Comparison of ENCODE assay signal across 18 cellular contexts in genomic region chr16:31527617-31528287, GRCh38. TPM values are rescaled to one million over a fixed set of nuclear protein-coding genes. Genes with fewer than 3 reads are reported as not detected.
DNase-seq lines count a peak whose midpoint lies in the region; FAIRE-seq and TF ChIP-seq lines count a peak whose summit lies in the region.
"Had no signal": no experiment of that assay in that cellular context is flagged by ENCODE, and none has a peak within 500 bp of the region (broad histone marks: within the 10 kb centered on the region; RNA-seq: fewer than 3 reads in every experiment).

Gene AHSP (plus strand): TSS chr16:31527900. CDS start chr16:31528140, 240 bp downstream.

- no peak for DNase-seq in BJ (ENCODE audit: low read depth)
- no peak for DNase-seq in H1 (ENCODE audit: low read depth in 1 of 2, low spot score in 2 of 2)
- DNase-seq in ovary = no peak
- DNase-seq in NK-92 (lab: John Stamatoyannopoulos, UW; ENCODE audit: unreplicated experiment) = no peak
- DNase-seq in activated CD4-positive, CD25-positive, alpha-beta regulatory T cell (lab: John Stamatoyannopoulos, UW) = no peak
- DNase-seq in anterior cingulate cortex (lab: John Stamatoyannopoulos, UW) = no peak
- no peak for DNase-seq in HuH-7 (ENCODE audit: low spot score)
- DNase-seq: brain microvascular endothelial cell, COR-L47, GOT3, islet precursor cell, NCI-H2029 treated with DMSO at 0.1 percent for 48 hours, T-cell had no signal

- no peak for TF ChIP-seq RAD21 in H1 (IDR thresholded peaks at IDR 0.05 in 1 of 2, conservative IDR thresholded peaks at IDR 0.05 in 1 of 2; ENCODE audit: low read depth in 2 of 2, low read length in 2 of 2)

- H3K4me2 ChIP-seq in H1 (ENCODE audit: insufficient read depth in 1 of 2, low read depth in 2 of 2, low read length in 2 of 2) = peak within 1 kb of the TSS; percentile 73 to 75
- H3K4me2 ChIP-seq: KMS-11 had no signal

- H3K18ac ChIP-seq in H1 (ENCODE audit: extremely low read depth, low read length) = peak within 1 kb of the TSS; percentile 55; the same call in 1 of the 2 replicates

- H4K20me1 ChIP-seq in H1 (replicated peaks in 1 of 2; ENCODE audit: control insufficient read depth in 1 of 2, insufficient read depth in 2 of 2, low read length in 2 of 2) = no peaks in the 10 kb centered on the region

- TF ChIP-seq EP300 in H1 (IDR thresholded peaks at IDR 0.05; ENCODE audit: borderline replicate concordance in 1 of 2, low read depth in 2 of 2, low read length in 2 of 2) (no peak), ovary (IDR thresholded peaks at IDR 0.05) (no peak)

- H2BK20ac ChIP-seq in H1 (ENCODE audit: low read length) = peak within 1 kb of the TSS; percentile 5; the same call in 1 of the 2 replicates

- H3K23ac ChIP-seq in H1 (ENCODE audit: insufficient read length) = no peak within 1 kb of the TSS

- H3K9me3 ChIP-seq in HUES6 (ENCODE audit: control insufficient read depth, insufficient read depth, low read depth, low read length) (no peaks in the 10 kb centered on the region), H1 (ENCODE audit: insufficient read depth in 2 of 2, low read depth in 1 of 2, low read length in 1 of 2) (no peaks in the 10 kb centered on the region), ovary (no peaks in the 10 kb centered on the region)

- peak within 1 kb of the TSS; percentile 32; the same call in 1 of the 2 replicates for H2BK5ac ChIP-seq in H1 (ENCODE audit: low read depth, low read length)

- H3K56ac ChIP-seq in H1 (replicated peaks; ENCODE audit: insufficient read length, low read depth, low read length) = no peak within 1 kb of the TSS

- POLR2A ChIA-PET in BJ (lab: Charles Lee) (no interaction called here), H1 (lab: Charles Lee; ENCODE audit: partially characterized antibody) (interaction anchor here (0.9 to 5.1 kb wide), 3 partner anchors 20 to 186 kb away, joined by 3 to 27 read pairs (median 7); partner anchors contain the start of gene RUSF1)

- H2BK120ac ChIP-seq in H1 (replicated peaks; ENCODE audit: low read depth, low read length) = no peak within 1 kb of the TSS

- no peak within 1 kb of the TSS; the same call in 1 of the 2 replicates for H2BK12ac ChIP-seq in H1 (ENCODE audit: low read depth, low read length)

- no peaks in the 10 kb centered on the region for H3K36me3 ChIP-seq in BJ (ENCODE audit: control insufficient read depth, insufficient read depth, low read length)
- H3K36me3 ChIP-seq in HUES6 (ENCODE audit: control insufficient read depth, insufficient read depth, low read length) = no peaks in the 10 kb centered on the region
- H3K36me3 ChIP-seq in H1 (ENCODE audit: control insufficient read depth in 2 of 4, insufficient read depth in 4 of 4, low read length in 3 of 4) = no peaks in the 10 kb centered on the region
- no peaks in the 10 kb centered on the region for H3K36me3 ChIP-seq in ovary
- H3K36me3 ChIP-seq: brain microvascular endothelial cell had no signal

- peak within 1 kb of the TSS; percentile 85 for H2AFZ ChIP-seq in H1 (ENCODE audit: low read length)

- H3K23me2 ChIP-seq in H1 (ENCODE audit: low read depth, low read length) = peaks cover 9% of the 10 kb centered on the region; the same call in 1 of the 2 replicates

- no peak within 1 kb of the TSS for H3K14ac ChIP-seq in H1 (ENCODE audit: insufficient read length)

- no peak within 1 kb of the TSS for H2AK5ac ChIP-seq in H1 (ENCODE audit: low read depth, low read length)

- CTCF ChIA-PET in BJ (lab: Yijun Ruan, JAX) (no interaction called here), H1 (lab: Charles Lee; ENCODE audit: partially characterized antibody) (interaction anchor here (1.0 to 1.4 kb wide), 3 partner anchors 67 to 75 kb away, joined by 3 to 6 read pairs (median 5); no protein-coding TSS in a partner anchor)

- H3K27ac ChIP-seq in HUES6 (ENCODE audit: low read depth, low read length) = no peak within 1 kb of the TSS
- H3K27ac ChIP-seq in H1 (ENCODE audit: low read depth, low read length) = no peak within 1 kb of the TSS
- H3K27ac ChIP-seq in ovary = peak within 1 kb of the TSS in 1 of 2 donors; percentile 7
- H3K27ac ChIP-seq: brain microvascular endothelial cell, KMS-11 had no signal

- intact Hi-C loops in ovary (cut with DNase I) = no loop called here

- 52% methylated on average over 8 of the region's 8 CpGs; no CpG with 5 or more reads in 1 of the 2 experiments for WGBS in H1 (ENCODE audit: extremely low coverage in 1 of 2, insufficient coverage in 1 of 2, insufficient read length in 1 of 2, insufficient replicate concordance in 2 of 2, low coverage in 1 of 2, low lambda C conversion rate in 2 of 2, missing lambda C conversion rate in 1 of 2), 2 experiments
- WGBS in ovary, 3 donors = 66 to 75% (median 74%) methylated on average over 8 of the region's 8 CpGs

- H3K4ac ChIP-seq in H1 (replicated peaks; ENCODE audit: insufficient read length, low read depth, low read length) = no peak within 1 kb of the TSS

- H3K4me3 ChIP-seq in BJ (ENCODE audit: low read depth, low read length) = peak within 1 kb of the TSS; percentile 34
- peak within 1 kb of the TSS; percentile 64 for H3K4me3 ChIP-seq in HUES6 (ENCODE audit: low read depth, low read length)
- H3K4me3 ChIP-seq in H1 (ENCODE audit: extremely low read depth in 1 of 4, insufficient read depth in 2 of 4, low read depth in 3 of 4, low read length in 4 of 4) = peak within 1 kb of the TSS; percentile 44 to 74 (median 60); a peak in 6 of 8 replicates
- H3K4me3 ChIP-seq in ovary = peak within 1 kb of the TSS; percentile 35

- no peaks in the 10 kb centered on the region for H3K79me1 ChIP-seq in H1 (ENCODE audit: low read depth, low read length)

- TF ChIP-seq CTCF in BJ (IDR thresholded peaks at IDR 0.05; ENCODE audit: insufficient read depth, low read depth, low read length) (no peak), H1 (IDR thresholded peaks at IDR 0.05; ENCODE audit: control extremely low read depth in 1 of 3, insufficient read depth in 1 of 3, low read depth in 1 of 3, low read length in 3 of 3) (no peak), ovary (IDR thresholded peaks at IDR 0.05) (no peak)

- H4K91ac ChIP-seq in H1 (replicated peaks; ENCODE audit: insufficient read length, low read length) = no peak within 1 kb of the TSS

- no peaks in the 10 kb centered on the region for H3K79me2 ChIP-seq in H1 (ENCODE audit: control insufficient read depth in 1 of 2, insufficient read depth in 2 of 2, low read length in 2 of 2)

- H3K4me1 ChIP-seq in HUES6 (ENCODE audit: control insufficient read depth, insufficient read depth, low read length) (peaks cover 25% of the 10 kb centered on the region), H1 (replicated peaks in 1 of 4; ENCODE audit: control insufficient read depth in 3 of 4, insufficient read depth in 4 of 4, low read length in 3 of 4) (peaks cover 6 to 14% (median 8%) of the 10 kb centered on the region in 4 experiments), ovary (ENCODE audit: insufficient read depth) (peaks cover 3% of the 10 kb centered on the region)

- H2BK15ac ChIP-seq in H1 (ENCODE audit: low read length) = no peak within 1 kb of the TSS; the same call in 1 of the 2 replicates

- H4K5ac ChIP-seq in H1 (ENCODE audit: insufficient read length, low read depth, low read length) = no peak within 1 kb of the TSS

- FAIRE-seq in H1 (lab: Jason Lieb, UNC) = no peak

- H3K9ac ChIP-seq in HUES6 (ENCODE audit: low read length) = peak within 1 kb of the TSS; percentile 8
- H3K9ac ChIP-seq in H1 (replicated peaks in 1 of 4; ENCODE audit: extremely low read depth in 1 of 4, low read depth in 3 of 4, low read length in 3 of 4) = peak within 1 kb of the TSS in 1 of 4 experiments; percentile 34; a peak in 1 of 7 replicates
- H3K9ac ChIP-seq: KMS-11 had no signal

- H3K27me3 ChIP-seq in BJ (ENCODE audit: control insufficient read depth, insufficient read depth, low read length) (peaks cover 18% of the 10 kb centered on the region), HUES6 (ENCODE audit: control insufficient read depth, insufficient read depth, low read length) (peaks cover 51% of the 10 kb centered on the region), H1 (replicated peaks in 1 of 4; ENCODE audit: control insufficient read depth in 3 of 4, extremely low read depth in 1 of 4, insufficient read depth in 3 of 4, low read length in 3 of 4) (peaks cover 5 to 31% (median 25%) of the 10 kb centered on the region in 4 experiments), ovary (no peaks in the 10 kb centered on the region)

- H4K8ac ChIP-seq in H1 (ENCODE audit: extremely low read depth, insufficient read depth, low read length) = no peak within 1 kb of the TSS

- TF ChIP-seq POLR2A in H1 (IDR thresholded peaks at IDR 0.05; ENCODE audit: control extremely low read depth in 1 of 2, low read depth in 2 of 2, low read length in 2 of 2) = no peak
- no peak for TF ChIP-seq POLR2A in ovary (IDR thresholded peaks at IDR 0.05)

TF ChIP-seq in H1, 55 proteins besides CTCF, POLR2A, EP300 and RAD21:
- TF ChIP-seq MAFK (IDR thresholded peaks at IDR 0.05; ENCODE audit: low read depth, low read length) = peak; percentile 86
- no peak for TF ChIP-seq RBBP5 (IDR thresholded peaks at IDR 0.05; ENCODE audit: borderline replicate concordance, low read depth, low read length)

RNA-seq across cellular contexts. Expression of gene AHSP, which starts in this region (rescaled TPM):
- polyA plus RNA-seq in BJ (2011; rRNA removed) = not detected in 2 replicates
- not detected in 2 replicates for polyA minus RNA-seq in BJ (2011; rRNA and poly(A)+ RNA removed)
- total RNA-seq in H1 (2021; fragmentation: NEBNext Ultra II Directional; extraction: Animal tissue kit (Norgen Biotek cat#: 25700)) = 0.91 and 1.4 TPM in 2 replicates
- polyA plus RNA-seq in H1 (2011; rRNA removed) = 4.8 and 15.3 TPM in 2 replicates
- polyA plus RNA-seq in H1 (2011; cell fraction: cytosol; rRNA removed) = 4.2 TPM
- 13.1 TPM for polyA plus RNA-seq in H1 (2011; cell fraction: nucleus; rRNA removed)
- 5.3 to 7.0 TPM (median 6.1 TPM) in 4 replicates for polyA plus RNA-seq in H1 (2012, experiment 1 of 2)
- 4.5 TPM for polyA plus RNA-seq in H1 (2012, experiment 2 of 2)
- polyA plus RNA-seq in H1 (2013, experiment 1 of 2) = 11.1 TPM
- polyA plus RNA-seq in H1 (2013, experiment 2 of 2) = 8.3 TPM
- polyA minus RNA-seq in H1 (2011; rRNA and poly(A)+ RNA removed) = 0.88 and 2.4 TPM in 2 replicates
- polyA minus RNA-seq in H1 (2011; cell fraction: cytosol; rRNA and poly(A)+ RNA removed) = not detected
- polyA minus RNA-seq in H1 (2011; cell fraction: nucleus; rRNA and poly(A)+ RNA removed) = not detected
- total RNA-seq in ovary = not detected
- polyA plus RNA-seq in ovary = not detected
- total RNA-seq: activated CD8-positive, alpha-beta memory T cell treated with anti-CD3 and anti-CD28 coated beads for 36 hours; epithelial cell of proximal tubule; T-cell had no signal
- polyA plus RNA-seq: neural cell had no signal
